26 cellular contexts compared by ENCODE assay signal in genomic region chr21:41137889-41138288, GRCh38.
"Had no signal": no experiment of that assay in that cellular context is flagged by ENCODE, and none has a peak within 500 bp of the region (broad histone marks: within the 10 kb centered on the region; RNA-seq: fewer than 3 reads in every experiment).

No MANE protein-coding gene starts in this region.

- FAIRE-seq: small intestine, urothelium cell line had no signal

- H3K4me1 ChIP-seq: neural progenitor cell, parathyroid adenoma, psoas muscle, right lobe of liver had no signal

- H3K27me3 ChIP-seq: neural progenitor cell, ovary, right lobe of liver, sigmoid colon, thyroid gland, tibial nerve, upper lobe of left lung, vagina had no signal

- H3K9ac ChIP-seq: neural progenitor cell, parathyroid adenoma had no signal

- H3K4me3 ChIP-seq: neural progenitor cell, ovary, psoas muscle, right lobe of liver, sigmoid colon, stomach, thoracic aorta, thyroid gland, tibial nerve, upper lobe of left lung, vagina had no signal

- H3K36me3 ChIP-seq: neural progenitor cell, ovary, right lobe of liver, sigmoid colon, stomach, thoracic aorta, thyroid gland, tibial nerve, upper lobe of left lung, vagina had no signal

- H3K27ac ChIP-seq: neural progenitor cell, ovary, parathyroid adenoma, psoas muscle, right lobe of liver, sigmoid colon, stomach, thoracic aorta, thyroid gland, tibial nerve, upper lobe of left lung, vagina had no signal

- ATAC-seq: natural killer cell; psoas muscle; right cardiac atrium; right lobe of liver; stimulated activated effector memory CD8-positive, alpha-beta T cell treated with anti-CD3 and anti-CD28 coated beads, Interleukin-12 subunit alpha, Interleukin-12 subunit beta, amount 100 ng/mL, for 72 hours; stimulated activated naive B cell treated with anti-CD40 and anti-IgM and Interleukin-4, amounts not matched to agents 10 μg/mL and 1 μg/mL and 100 μg/mL, for 72 hours had no signal

- H3K9me3 ChIP-seq: ovary, psoas muscle, right lobe of liver, sigmoid colon, stomach, thoracic aorta, thyroid gland, tibial nerve, upper lobe of left lung, vagina had no signal

- DNase-seq: natural killer cell; occipital lobe; ovary; posterior cingulate gyrus; psoas muscle; right cardiac atrium; right lobe of liver; sigmoid colon; small intestine; stimulated activated CD4-positive, alpha-beta T cell treated with anti-CD3 and anti-CD28 coated beads, Interleukin-15, amount 100 ng/mL, for 24 hours; stimulated activated CD4-positive, alpha-beta T cell treated with anti-CD3 and anti-CD28 coated beads, Interleukin-2, amount 100 ng/mL, for 24 hours; stimulated activated CD4-positive, alpha-beta T cell treated with anti-CD3 and anti-CD28 coated beads, Interleukin-2, amount 100 ng/mL, for 48 hours; stimulated activated CD4-positive, alpha-beta T cell treated with anti-CD3 and anti-CD28 coated beads, Interleukin-4, amount 100 ng/mL, for 24 hours; stimulated activated naive B cell treated with anti-CD40 and anti-IgM and Interleukin-4, amounts not matched to agents 10 μg/mL and 1 μg/mL and 100 μg/mL, for 72 hours; stimulated activated naive CD4-positive, alpha-beta T cell treated with Interleukin-2 at 50 U/mL for 16 hours; stomach; thyroid gland; trophoblast cell; upper lobe of left lung had no signal
